Comparison of ENCODE assay signal across 17 cellular contexts in genomic region chr13:111536239-111536638, GRCh38.
DNase-seq lines count a peak whose midpoint lies in the region; ATAC-seq, FAIRE-seq and TF ChIP-seq lines count a peak whose summit lies in the region.
"Had no signal": no experiment of that assay in that cellular context is flagged by ENCODE, and none has a peak within 500 bp of the region (broad histone marks: within the 10 kb centered on the region; RNA-seq: fewer than 3 reads in every experiment).

No MANE protein-coding gene starts in this region.

- no peak overlapping the region for H3K18ac ChIP-seq in H1 (ENCODE audit: extremely low read depth, low read length)

- ATAC-seq in GM23338 = no peak
- ATAC-seq in activated naive CD4-positive, alpha-beta T cell treated with anti-CD3 and anti-CD28 coated beads, Interleukin-2, amount 50 U/mL, for 72 hours = no peak
- ATAC-seq: CD8-positive, alpha-beta T cell; K562 had no signal

- CTCF ChIA-PET in H1 (lab: Charles Lee; ENCODE audit: partially characterized antibody) = no interaction called here

- H2AK5ac ChIP-seq in H1 (ENCODE audit: low read depth, low read length) = no peak overlapping the region

- H3K4me1 ChIP-seq in GM23338 (ENCODE audit: insufficient read depth) (peaks cover 58% of the 10 kb centered on the region), H1 (replicated peaks in 1 of 4; ENCODE audit: control insufficient read depth in 3 of 4, insufficient read depth in 4 of 4, low read length in 3 of 4) (peaks cover 5 to 38% (median 24%) of the 10 kb centered on the region in 4 experiments), HAP-1 (no peaks in the 10 kb centered on the region)

- no peak overlapping the region for H4K5ac ChIP-seq in H1 (ENCODE audit: insufficient read length, low read depth, low read length)

- no peak overlapping the region for H3K4ac ChIP-seq in H1 (replicated peaks; ENCODE audit: insufficient read length, low read depth, low read length)

- H3K9me3 Mint-ChIP-seq in GM23338 = no peaks in the 10 kb centered on the region
- H3K9me3 Mint-ChIP-seq in activated naive CD4-positive, alpha-beta T cell treated with anti-CD3 and anti-CD28 coated beads, Interleukin-2, amount 50 U/mL, for 72 hours = no peaks in the 10 kb centered on the region
- H3K9me3 Mint-ChIP-seq: CD8-positive, alpha-beta T cell; H9 had no signal

- no peaks in the 10 kb centered on the region for H3K79me2 ChIP-seq in GM23338 (replicated peaks; ENCODE audit: insufficient read depth)
- no peaks in the 10 kb centered on the region for H3K79me2 ChIP-seq in H1 (ENCODE audit: control insufficient read depth in 1 of 2, insufficient read depth in 2 of 2, low read length in 2 of 2)

- no peak for TF ChIP-seq RAD21 in H1 (IDR thresholded peaks at IDR 0.05 in 1 of 2, conservative IDR thresholded peaks at IDR 0.05 in 1 of 2; ENCODE audit: low read depth in 2 of 2, low read length in 2 of 2)

- peak overlapping the region; percentile 23; the same call in 1 of the 2 replicates for H2BK20ac ChIP-seq in H1 (ENCODE audit: low read length)

- peaks cover 75% of the 10 kb centered on the region for H3K4me1 Mint-ChIP-seq in GM23338

- H3K4me3 ChIP-seq in GM23338 (peak overlapping the region; percentile 53; the same call in 1 of the 2 replicates), H1 (ENCODE audit: extremely low read depth in 1 of 4, insufficient read depth in 2 of 4, low read depth in 3 of 4, low read length in 4 of 4) (peak overlapping the region in 1 of 4 experiments; percentile 57; a peak in 1 of 8 replicates), HAP-1 (no peak overlapping the region)
- H3K4me3 ChIP-seq: BLaER1 treated with 17β-estradiol and CSF1 and Interleukin-3, amounts not matched to agents 10 nM and 100 nM; K562 had no signal

- no peak overlapping the region for H3K4me3 Mint-ChIP-seq in GM23338
- H3K4me3 Mint-ChIP-seq: CD8-positive, alpha-beta T cell had no signal

- H2BK15ac ChIP-seq in H1 (ENCODE audit: low read length) = 0 out of 2 replicates have a peak overlapping the region, but pooled peaks have one; percentile 78

- no peak for TF ChIP-seq CTCF in GM23338 (conservative IDR thresholded peaks at IDR 0.05; ENCODE audit: low read depth in 2 of 2)
- TF ChIP-seq CTCF in H1 (IDR thresholded peaks at IDR 0.05; ENCODE audit: control extremely low read depth in 1 of 3, insufficient read depth in 1 of 3, low read depth in 1 of 3, low read length in 3 of 3) = no peak

- no peaks in the 10 kb centered on the region for H3K36me3 Mint-ChIP-seq in GM23338 (ENCODE audit: low read depth)
- no peaks in the 10 kb centered on the region for H3K36me3 Mint-ChIP-seq in activated naive CD4-positive, alpha-beta T cell treated with anti-CD3 and anti-CD28 coated beads, Interleukin-2, amount 50 U/mL, for 72 hours
- H3K36me3 Mint-ChIP-seq: CD8-positive, alpha-beta T cell had no signal

- H3K9me3 ChIP-seq in H1 (ENCODE audit: insufficient read depth in 2 of 2, low read depth in 1 of 2, low read length in 1 of 2) (no peaks in the 10 kb centered on the region), HAP-1 (no peaks in the 10 kb centered on the region)
- H3K9me3 ChIP-seq: BLaER1 treated with 17β-estradiol and CSF1 and Interleukin-3, amounts not matched to agents 10 nM and 100 nM had no signal

- H2BK12ac ChIP-seq in H1 (ENCODE audit: low read depth, low read length) = peak overlapping the region; percentile 80; the same call in 1 of the 2 replicates

- no peak for FAIRE-seq in H1 (lab: Jason Lieb, UNC)
- FAIRE-seq: A204.1, K562 had no signal

- no peak overlapping the region for H3K9ac ChIP-seq in H1 (replicated peaks in 1 of 4; ENCODE audit: extremely low read depth in 1 of 4, low read depth in 3 of 4, low read length in 3 of 4)
- H3K9ac ChIP-seq: BLaER1 treated with 17β-estradiol and CSF1 and Interleukin-3, amounts not matched to agents 10 nM and 100 nM had no signal

- no peaks in the 10 kb centered on the region for H3F3A ChIP-seq in GM23338 (replicated peaks; ENCODE audit: low read depth)

- no peaks in the 10 kb centered on the region for H3K36me3 ChIP-seq in GM23338 (ENCODE audit: insufficient read depth)
- no peaks in the 10 kb centered on the region for H3K36me3 ChIP-seq in H1 (ENCODE audit: control insufficient read depth in 2 of 4, insufficient read depth in 4 of 4, low read length in 3 of 4)
- no peaks in the 10 kb centered on the region for H3K36me3 ChIP-seq in HAP-1 (replicated peaks)
- H3K36me3 ChIP-seq: BLaER1 treated with 17β-estradiol and CSF1 and Interleukin-3, amounts not matched to agents 10 nM and 100 nM had no signal

- H3K56ac ChIP-seq in H1 (replicated peaks; ENCODE audit: insufficient read length, low read depth, low read length) = no peak overlapping the region

- H3K23ac ChIP-seq in H1 (ENCODE audit: insufficient read length) = no peak overlapping the region

- POLR2A ChIA-PET in H1 (lab: Charles Lee; ENCODE audit: partially characterized antibody) = no interaction called here

- H3K27me3 ChIP-seq in GM23338 (ENCODE audit: insufficient read depth) (peaks cover 43% of the 10 kb centered on the region), H1 (replicated peaks in 1 of 4; ENCODE audit: control insufficient read depth in 3 of 4, extremely low read depth in 1 of 4, insufficient read depth in 3 of 4, low read length in 3 of 4) (peaks cover 0 to 37% (median 32%) of the 10 kb centered on the region in 4 experiments; a peak in 5 of 7 replicates), HAP-1 (ENCODE audit: low read depth) (peaks cover 28% of the 10 kb centered on the region)

- H2BK120ac ChIP-seq in H1 (replicated peaks; ENCODE audit: low read depth, low read length) = no peak overlapping the region

- H3K27me3 Mint-ChIP-seq in GM23338 (ENCODE audit: insufficient read depth, low read depth, poor library complexity) = peaks cover 64% of the 10 kb centered on the region

- no peak for TF ChIP-seq EP300 in H1 (IDR thresholded peaks at IDR 0.05; ENCODE audit: borderline replicate concordance in 1 of 2, low read depth in 2 of 2, low read length in 2 of 2)

- H2BK5ac ChIP-seq in H1 (ENCODE audit: low read depth, low read length) = no peak overlapping the region

- H3K23me2 ChIP-seq in H1 (ENCODE audit: low read depth, low read length) = 0 out of 2 replicates have a peak, but pooled peaks cover 1% of the 10 kb centered on the region

- in situ Hi-C loops in HAP-1 (cut with MboI; ENCODE audit: low sequenced_read_pairs) = no loop called here

- H3K4me2 ChIP-seq in GM23338 (peak overlapping the region; percentile 75), H1 (ENCODE audit: insufficient read depth in 1 of 2, low read depth in 2 of 2, low read length in 2 of 2) (no peak overlapping the region)

- H2AFZ ChIP-seq in GM23338 = no peak overlapping the region
- no peak overlapping the region for H2AFZ ChIP-seq in H1 (ENCODE audit: low read length)

- no peak overlapping the region for H4K91ac ChIP-seq in H1 (replicated peaks; ENCODE audit: insufficient read length, low read length)

- WGBS in H1 (ENCODE audit: extremely low coverage in 1 of 2, insufficient coverage in 1 of 2, insufficient read length in 1 of 2, insufficient replicate concordance in 2 of 2, low coverage in 1 of 2, low lambda C conversion rate in 2 of 2, missing lambda C conversion rate in 1 of 2), 2 experiments = 78% methylated on average over 9 of the region's 9 CpGs; no CpG with 5 or more reads in 1 of the 2 experiments

- H3K27ac Mint-ChIP-seq in GM23338 = no peak overlapping the region
- H3K27ac Mint-ChIP-seq in activated naive CD4-positive, alpha-beta T cell treated with anti-CD3 and anti-CD28 coated beads, Interleukin-2, amount 50 U/mL, for 72 hours = no peak overlapping the region
- H3K27ac Mint-ChIP-seq: CD8-positive, alpha-beta T cell; H9 had no signal

- DNase-seq in GM23338 (ENCODE audit: low spot score) (no peak), NCI-H526 (lab: John Stamatoyannopoulos, UW) (peak; percentile 65 to 77), H1 (ENCODE audit: low read depth in 1 of 2, low spot score in 2 of 2) (no peak), HAP-1 (ENCODE audit: low spot score in 2 of 2) (no peak), NCI-H345 treated with DMSO at 0.1 percent for 48 hours (lab: John Stamatoyannopoulos, UW; ENCODE audit: unreplicated experiment) (no peak)
- no peak for DNase-seq in activated naive CD4-positive, alpha-beta T cell treated with anti-CD3 and anti-CD28 coated beads, Interleukin-2, amount 50 U/mL, for 72 hours (ENCODE audit: low spot score in 2 of 2)
- DNase-seq: Calu3; CD8-positive, alpha-beta T cell; DMS79 treated with DMSO at 0.1 percent for 48 hours; GF-D8; GOT3; H9; IMR-90 had no signal

- H3K9me2 ChIP-seq in GM23338 (ENCODE audit: insufficient read depth) = no peaks in the 10 kb centered on the region

- H3K79me1 ChIP-seq in H1 (ENCODE audit: low read depth, low read length) = no peaks in the 10 kb centered on the region

- H4K8ac ChIP-seq in H1 (ENCODE audit: extremely low read depth, insufficient read depth, low read length) = no peak overlapping the region

- H3K27ac ChIP-seq in GM23338 (ENCODE audit: low read depth) = no peak overlapping the region
- H3K27ac ChIP-seq in H1 (ENCODE audit: low read depth, low read length) = no peak overlapping the region
- H3K27ac ChIP-seq: BLaER1 treated with 17β-estradiol and CSF1 and Interleukin-3, amounts not matched to agents 10 nM and 100 nM; HL-60 had no signal

- no peak for TF ChIP-seq POLR2A in H1 (IDR thresholded peaks at IDR 0.05; ENCODE audit: control extremely low read depth in 1 of 2, low read depth in 2 of 2, low read length in 2 of 2)

- H4K20me1 ChIP-seq in GM23338 (replicated peaks; ENCODE audit: insufficient read depth) = no peaks in the 10 kb centered on the region
- H4K20me1 ChIP-seq in H1 (replicated peaks in 1 of 2; ENCODE audit: control insufficient read depth in 1 of 2, insufficient read depth in 2 of 2, low read length in 2 of 2) = no peaks in the 10 kb centered on the region
- H4K20me1 ChIP-seq: BLaER1 treated with 17β-estradiol and CSF1 and Interleukin-3, amounts not matched to agents 10 nM and 100 nM had no signal

- no peak overlapping the region for H3K14ac ChIP-seq in H1 (ENCODE audit: insufficient read length)

TF ChIP-seq in H1, 55 proteins besides CTCF, POLR2A, EP300 and RAD21 (continues in another document):
- no peak for TF ChIP-seq CBX8 (IDR thresholded peaks at IDR 0.05; ENCODE audit: borderline replicate concordance, low read depth, low read length)

Comparison
In these comparisons a context has a peak if more than half of its experiments do, and no peak if none do; other contexts are left out.
1. DNase-seq: peak in NCI-H526 (2 of 2); none in GM23338 (single experiment), H1 (0 of 2), HAP-1 (0 of 2), NCI-H345 treated with DMSO at 0.1 percent for 48 hours (single experiment) and activated naive CD4-positive, alpha-beta T cell treated with anti-CD3 and anti-CD28 coated beads, Interleukin-2, amount 50 U/mL, for 72 hours (0 of 2).